ENCODE assay signal across 27 cellular contexts in the genomic region with DNA sequence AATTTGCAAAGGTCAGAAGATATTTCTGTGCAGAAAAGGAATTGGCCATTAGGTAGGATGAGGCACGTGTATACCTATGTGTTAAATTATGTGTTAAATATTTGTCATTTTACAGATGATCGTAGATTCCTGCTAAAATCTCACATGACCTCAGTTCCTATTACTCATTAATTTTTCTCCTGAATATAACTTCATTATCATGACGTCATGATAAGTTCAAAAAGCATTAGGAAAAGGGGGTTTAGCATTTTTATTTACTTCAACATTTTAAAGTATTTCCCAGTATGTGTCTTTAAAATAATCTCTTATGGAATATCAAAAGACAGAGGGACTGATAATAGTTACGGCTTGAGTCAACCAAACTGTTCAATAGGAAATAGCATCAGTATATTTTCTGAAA.
"Had no signal": no experiment of that assay in that cellular context is flagged by ENCODE, and none has a peak within 500 bp of the region (broad histone marks: within the 10 kb centered on the region; RNA-seq: fewer than 3 reads in every experiment).

No MANE protein-coding gene starts in this region.

- H3K4me3 Mint-ChIP-seq: dendritic cell treated with granulocyte-macrophage colony-stimulating factor and Interleukin-4, amounts not matched to agents 40 ng/mL and 50 ng/mL, for 4 days; effector memory CD8-positive, alpha-beta T cell; endodermal cell had no signal

- H3K4me1 ChIP-seq: colonic mucosa, esophagus muscularis mucosa, esophagus squamous epithelium, foreskin keratinocyte, gastrocnemius medialis, gastroesophageal sphincter, heart left ventricle, heart right ventricle had no signal

- H3K79me2 ChIP-seq: hepatocyte had no signal

- H3K27me3 ChIP-seq: colonic mucosa, esophagus muscularis mucosa, esophagus squamous epithelium, foreskin keratinocyte, gastrocnemius medialis, gastroesophageal sphincter, heart left ventricle, heart right ventricle, hepatocyte had no signal

- H3K27ac ChIP-seq: colonic mucosa, coronary artery, dorsolateral prefrontal cortex, epithelial cell of prostate, esophagus muscularis mucosa, esophagus squamous epithelium, foreskin keratinocyte, gastrocnemius medialis, gastroesophageal sphincter, heart left ventricle, heart right ventricle, hepatocyte had no signal

- FAIRE-seq: endothelial cell of umbilical vein had no signal

- H3K4me1 Mint-ChIP-seq: endodermal cell had no signal

- H3K4me2 ChIP-seq: hepatocyte had no signal

- DNase-seq: colonic mucosa; cortex of kidney; dermis blood vessel endothelial cell; dorsolateral prefrontal cortex; effector CD4-positive, alpha-beta T cell; effector CD8-positive, alpha-beta T cell; effector memory CD4-positive, alpha-beta T cell; effector memory CD8-positive, alpha-beta T cell; endodermal cell; erythroblast; esophagus squamous epithelium; foreskin fibroblast; foreskin keratinocyte; foreskin melanocyte; gastrocnemius medialis; glutamatergic neuron; head of caudate nucleus; heart left ventricle; heart right ventricle had no signal

- ATAC-seq: effector memory CD8-positive, alpha-beta T cell; esophagus mucosa; foreskin keratinocyte; gastrocnemius medialis; gastroesophageal sphincter; heart left ventricle; heart right ventricle had no signal

- H3K9me3 Mint-ChIP-seq: dendritic cell treated with granulocyte-macrophage colony-stimulating factor and Interleukin-4, amounts not matched to agents 40 ng/mL and 50 ng/mL, for 4 days; endodermal cell had no signal

- H2AFZ ChIP-seq: hepatocyte had no signal

- H3K4me3 ChIP-seq: colonic mucosa, coronary artery, dorsolateral prefrontal cortex, esophagus muscularis mucosa, esophagus squamous epithelium, gastrocnemius medialis, gastroesophageal sphincter, heart left ventricle, heart right ventricle, hepatocyte had no signal

- H3K27me3 Mint-ChIP-seq: dendritic cell treated with granulocyte-macrophage colony-stimulating factor and Interleukin-4, amounts not matched to agents 40 ng/mL and 50 ng/mL, for 4 days; effector memory CD8-positive, alpha-beta T cell had no signal

- H3K27ac Mint-ChIP-seq: dendritic cell treated with granulocyte-macrophage colony-stimulating factor and Interleukin-4, amounts not matched to agents 40 ng/mL and 50 ng/mL, for 4 days; effector memory CD8-positive, alpha-beta T cell; endodermal cell had no signal

- H3K9me3 ChIP-seq: colonic mucosa, esophagus muscularis mucosa, esophagus squamous epithelium, gastrocnemius medialis, gastroesophageal sphincter, heart left ventricle, heart right ventricle had no signal

- H3K36me3 ChIP-seq: colonic mucosa, esophagus muscularis mucosa, esophagus squamous epithelium, gastrocnemius medialis, gastroesophageal sphincter, heart left ventricle, heart right ventricle had no signal
